10 cellular contexts compared by ENCODE assay signal in the genomic region with DNA sequence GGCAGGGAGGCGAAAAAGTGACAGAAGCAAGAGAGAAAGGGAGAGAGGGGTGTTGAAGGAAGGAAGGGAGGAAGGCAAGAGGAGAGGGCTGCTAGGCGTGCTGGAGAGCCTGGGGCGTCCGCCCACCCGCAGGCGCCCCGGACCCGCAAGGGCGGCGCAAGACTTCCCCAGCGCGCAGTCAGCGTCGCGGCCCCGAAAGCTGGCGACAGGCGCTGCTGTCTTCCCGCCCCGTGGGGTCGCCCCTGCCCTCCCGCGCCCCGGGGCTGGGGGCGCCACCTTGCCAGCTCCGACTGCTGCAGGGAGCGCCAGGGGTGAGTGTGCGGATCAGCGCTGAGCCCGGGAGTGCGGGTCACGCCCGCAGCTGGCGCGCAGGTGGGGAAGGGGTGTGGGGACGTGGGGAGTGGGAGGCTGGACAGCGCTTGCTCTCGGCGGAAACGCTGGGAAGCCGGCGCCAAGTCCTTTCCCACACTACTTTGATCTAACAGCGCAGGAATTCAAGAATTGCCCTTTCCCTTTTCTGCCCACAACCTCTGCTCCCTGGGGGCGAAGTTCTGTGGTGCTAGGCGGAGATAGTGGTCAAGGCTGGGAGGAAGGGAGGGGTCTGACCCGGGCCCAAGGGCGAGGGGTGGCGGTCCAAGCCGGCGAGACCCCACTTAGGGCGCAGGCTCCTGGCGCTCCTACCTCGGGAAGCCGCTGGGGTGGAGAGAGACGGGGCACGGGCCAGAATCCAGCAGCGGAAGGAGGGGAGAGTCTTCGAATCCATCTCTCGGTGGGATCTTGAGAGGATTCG. TPM values are rescaled to one million over a fixed set of nuclear protein-coding genes. Genes with fewer than 3 reads are reported as not detected.
DNase-seq lines count a peak whose midpoint lies in the region; ATAC-seq and TF ChIP-seq lines count a peak whose summit lies in the region.
"Had no signal": no experiment of that assay in that cellular context is flagged by ENCODE, and none has a peak within 500 bp of the region (broad histone marks: within the 10 kb centered on the region; RNA-seq: fewer than 3 reads in every experiment).

Gene HTR1F, plus strand, starts transcription at position 175 of the 790 bp plus-strand sequence.

- no peaks in the 10 kb centered on the region for H3K9me3 ChIP-seq in right atrium auricular region

- ATAC-seq in activated T-cell treated with anti-CD3 and anti-CD28 coated beads, Interleukin-2, amount 50 U/mL, for 72 hours (replicated peaks in 1 of 2) = peak; percentile 62 to 77
- peak; percentile 52 for ATAC-seq in sciatic nerve

- TF ChIP-seq CTCF in right atrium auricular region (IDR thresholded peaks at IDR 0.05) = no peak

- H3K27me3 Mint-ChIP-seq in activated T-cell treated with anti-CD3 and anti-CD28 coated beads, Interleukin-2, amount 50 U/mL, for 72 hours (ENCODE audit: low read depth) = peaks cover 78% of the 10 kb centered on the region

- intact Hi-C loops in sciatic nerve (cut with DNase I) = no loop called here

- no peak within 1 kb of the TSS for H3K27ac Mint-ChIP-seq in activated T-cell treated with anti-CD3 and anti-CD28 coated beads, Interleukin-2, amount 50 U/mL, for 72 hours

- H3K4me1 Mint-ChIP-seq in activated T-cell treated with anti-CD3 and anti-CD28 coated beads, Interleukin-2, amount 50 U/mL, for 72 hours (ENCODE audit: low read depth) = peaks cover 36% of the 10 kb centered on the region

- H3K27ac ChIP-seq in right atrium auricular region = peak within 1 kb of the TSS; percentile 48 to 58
- H3K27ac ChIP-seq: C4-2B had no signal

- no peaks in the 10 kb centered on the region for H3K36me3 Mint-ChIP-seq in activated T-cell treated with anti-CD3 and anti-CD28 coated beads, Interleukin-2, amount 50 U/mL, for 72 hours (ENCODE audit: insufficient read depth in 2 of 2)

- no peaks in the 10 kb centered on the region for H3K27me3 ChIP-seq in right atrium auricular region

- H3K9me3 Mint-ChIP-seq in activated T-cell treated with anti-CD3 and anti-CD28 coated beads, Interleukin-2, amount 50 U/mL, for 72 hours = peaks cover 0 to 4% of the 10 kb centered on the region in 2 donors

- DNase-seq in NCI-H146 (lab: John Stamatoyannopoulos, UW) = peak; percentile 27
- DNase-seq in NCI-H146 treated with DMSO at 0.1 percent for 48 hours (lab: John Stamatoyannopoulos, UW; ENCODE audit: unreplicated experiment) = no peak
- DNase-seq in activated T-cell treated with anti-CD3 and anti-CD28 coated beads, Interleukin-2, amount 50 U/mL, for 72 hours = peak; percentile 9 to 29
- DNase-seq in right atrium auricular region (ENCODE audit: low spot score) = no peak
- no peak for DNase-seq in sciatic nerve (ENCODE audit: low spot score)
- no peak for DNase-seq in cerebellar cortex (ENCODE audit: low spot score)
- no peak for DNase-seq in RPMI8226
- no peak for DNase-seq in activated effector memory CD4-positive, alpha-beta T cell treated with anti-CD3 and anti-CD28 coated beads, Interleukin-2, amount 50 U/mL, for 16 hours

- H3K36me3 ChIP-seq in right atrium auricular region = no peaks in the 10 kb centered on the region

- peak within 1 kb of the TSS; percentile 76 to 93 for H3K4me3 Mint-ChIP-seq in activated T-cell treated with anti-CD3 and anti-CD28 coated beads, Interleukin-2, amount 50 U/mL, for 72 hours

- H3K4me3 ChIP-seq in right atrium auricular region = peak within 1 kb of the TSS; percentile 31 to 47

- no peaks in the 10 kb centered on the region for H3K4me1 ChIP-seq in right atrium auricular region

RNA-seq across cellular contexts. Expression of gene HTR1F, which starts in this region (rescaled TPM):
- total RNA-seq in activated T-cell treated with anti-CD3 and anti-CD28 coated beads, Interleukin-2, amount 50 U/mL, for 72 hours = not detected
- total RNA-seq in right atrium auricular region = under 1 TPM; 0.26 to 0.43 TPM
- 0.67 TPM for total RNA-seq in sciatic nerve
- total RNA-seq: SK-MEL-5 had no signal

Comparison
In these comparisons a context has a peak if more than half of its experiments do, and no peak if none do; other contexts are left out.
1. Peak in DNase-seq and ATAC-seq in activated T-cell treated with anti-CD3 and anti-CD28 coated beads, Interleukin-2, amount 50 U/mL, for 72 hours; RNA of the gene not detected or under 1 TPM.
2. Peak in ATAC-seq in sciatic nerve; RNA of the gene not detected or under 1 TPM.